Comparison of ENCODE assay signal across 8 cellular contexts in the genomic region with DNA sequence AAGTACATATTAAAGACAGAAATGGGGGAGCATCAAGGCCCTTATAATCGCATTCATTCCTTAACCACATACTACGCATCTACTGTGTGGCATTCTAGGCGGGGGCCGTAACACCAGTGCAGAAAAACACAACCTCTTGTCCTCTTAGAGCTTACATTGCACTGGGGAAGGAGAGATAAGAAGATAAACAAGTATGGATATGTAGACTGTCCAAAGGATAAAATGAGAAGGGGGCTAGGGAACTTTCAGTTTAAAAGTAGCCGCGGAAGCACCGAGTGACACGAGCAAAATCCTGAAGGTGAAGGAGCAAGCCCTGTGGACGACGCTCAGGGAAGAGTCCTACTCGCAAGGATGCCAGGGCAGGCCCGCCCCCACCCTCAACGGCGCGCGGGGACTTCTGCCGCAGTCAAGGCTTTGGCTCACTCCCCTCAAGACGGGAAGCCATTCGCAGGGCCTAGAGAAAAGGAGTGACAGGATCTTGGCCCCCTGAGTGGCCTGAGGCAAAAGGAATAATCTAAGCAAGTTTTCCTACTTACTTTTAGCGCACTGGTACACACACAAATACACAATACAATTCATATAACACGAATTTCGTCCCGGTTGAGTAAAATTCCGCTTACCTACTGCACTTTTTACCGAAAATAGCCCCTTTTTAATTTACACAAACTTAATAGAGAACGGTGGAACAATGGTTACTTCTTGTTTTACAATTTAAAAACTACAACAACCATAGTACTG. TPM values are rescaled to one million over a fixed set of nuclear protein-coding genes. Genes with fewer than 3 reads are reported as not detected.
DNase-seq lines count a peak whose midpoint lies in the region; ATAC-seq and TF ChIP-seq lines count a peak whose summit lies in the region.

No MANE protein-coding gene starts in this region.

- H3K27ac Mint-ChIP-seq in neural progenitor cell, result peak overlapping the region; percentile 58

- H3K9ac ChIP-seq in HCT116 (ENCODE audit: low read length), result peak overlapping the region; percentile 89
- peak overlapping the region; percentile 86 for H3K9ac ChIP-seq in neural progenitor cell

- POLR2A ChIA-PET in HCT116 (lab: Charles Lee), result no interaction called here

- intact Hi-C loops in HCT116 (cut with micrococcal nuclease) (loop anchor here (5.0 to 10.0 kb wide), 2 partner anchors 67 to 130 kb away; no protein-coding TSS in a partner anchor), thyroid gland (cut with DNase I) (no loop called here)

- TF ChIP-seq POLR2A in HCT116 (IDR thresholded peaks at IDR 0.05; ENCODE audit: borderline replicate concordance, extremely low read depth, insufficient read depth, insufficient read length), result no peak
- TF ChIP-seq POLR2A in thyroid gland (IDR thresholded peaks at IDR 0.05), result no peak

- RAD21 ChIA-PET in HCT116 (lab: Charles Lee; ENCODE audit: low non-redundant PET in 1 of 2, low total read pairs in 2 of 2, uncharacterized antibody in 2 of 2, unreplicated experiment in 2 of 2), result no interaction called here

- CTCF ChIA-PET in HCT116 (lab: Charles Lee), result interaction anchor here (2.1 kb wide), 3 partner anchors 8 to 135 kb away, joined by 5 to 7 read pairs (median 7); no protein-coding TSS in a partner anchor

- H3K27ac ChIP-seq in C4-2B, result peak overlapping the region; percentile 89
- peak overlapping the region; percentile 97 for H3K27ac ChIP-seq in HCT116 (ENCODE audit: low read depth, low read length)
- H3K27ac ChIP-seq in neural progenitor cell, result peak overlapping the region; percentile 90
- peak overlapping the region; percentile 98 for H3K27ac ChIP-seq in thyroid gland

- peaks cover 9% of the 10 kb centered on the region; the same call in 1 of the 2 replicates for H4K20me1 ChIP-seq in HCT116 (ENCODE audit: insufficient read depth)
- peaks cover 79% of the 10 kb centered on the region for H4K20me1 ChIP-seq in neural progenitor cell (ENCODE audit: low read depth)

- H3K27me3 Mint-ChIP-seq in neural progenitor cell (ENCODE audit: insufficient read depth, low read depth), result peaks cover 5% of the 10 kb centered on the region

- H2AFZ ChIP-seq in HCT116 (ENCODE audit: low read depth, low read length, poor library complexity, severe bottlenecking) (peak overlapping the region; percentile 19), neural progenitor cell (replicated peaks) (no peak overlapping the region)

- peaks cover 2% of the 10 kb centered on the region for H3K36me3 Mint-ChIP-seq in neural progenitor cell

- 1 to 3% methylated on average over 25 to 26 of the region's 26 CpGs for WGBS in thyroid gland, 2 donors

- H3K4me3 ChIP-seq in HCT116 (replicated peaks in 1 of 2; ENCODE audit: low read depth in 1 of 2, low read length in 2 of 2) (peak overlapping the region; percentile 80 to 91), foreskin fibroblast (ENCODE audit: low read depth in 1 of 2, low read length in 2 of 2) (peak overlapping the region; percentile 88 to 93), neural progenitor cell (peak overlapping the region; percentile 95), thyroid gland (replicated peaks in 1 of 3) (peak overlapping the region; percentile 94 to 98 (median 96))

- ATAC-seq in HCT116, result no peak

- no peak for TF ChIP-seq RAD21 in HCT116 (IDR thresholded peaks at IDR 0.05; ENCODE audit: low read depth)

- peaks cover 28% of the 10 kb centered on the region for H3F3A ChIP-seq in neural progenitor cell (ENCODE audit: low read depth)

- no peaks in the 10 kb centered on the region for H3K9me2 ChIP-seq in HCT116 (ENCODE audit: insufficient read depth)

- peaks cover 15 to 27% of the 10 kb centered on the region in 2 experiments; a peak in 3 of 4 replicates for H3K4me1 ChIP-seq in HCT116 (ENCODE audit: control insufficient read depth in 1 of 2, insufficient read depth in 2 of 2, low read length in 2 of 2)
- peaks cover 31% of the 10 kb centered on the region for H3K4me1 ChIP-seq in neural progenitor cell
- H3K4me1 ChIP-seq in thyroid gland, result peaks cover 24% of the 10 kb centered on the region in 2 donors

- no peaks in the 10 kb centered on the region for H3K36me3 ChIP-seq in HCT116 (ENCODE audit: control insufficient read depth in 1 of 2, insufficient read depth in 2 of 2, low read length in 2 of 2)
- no peaks in the 10 kb centered on the region for H3K36me3 ChIP-seq in neural progenitor cell
- H3K36me3 ChIP-seq in thyroid gland, result no peaks in the 10 kb centered on the region

- peaks cover 20% of the 10 kb centered on the region for H3K4me1 Mint-ChIP-seq in neural progenitor cell

- H3K9me3 ChIP-seq in HCT116 (ENCODE audit: control insufficient read depth in 1 of 2, insufficient read depth in 1 of 2, low read depth in 1 of 2, low read length in 2 of 2), result no peaks in the 10 kb centered on the region
- H3K9me3 ChIP-seq in neural progenitor cell (ENCODE audit: low read depth), result no peaks in the 10 kb centered on the region
- H3K9me3 ChIP-seq in thyroid gland, result no peaks in the 10 kb centered on the region

- TF ChIP-seq CTCF in C4-2B (conservative IDR thresholded peaks at IDR 0.05), result no peak
- TF ChIP-seq CTCF in HCT116 (IDR thresholded peaks at IDR 0.05 in 2 of 3, conservative IDR thresholded peaks at IDR 0.05 in 1 of 3; ENCODE audit: borderline replicate concordance in 1 of 3, insufficient read depth in 1 of 3, low read depth in 2 of 3, low read length in 2 of 3), result no peak
- no peak for TF ChIP-seq CTCF in foreskin fibroblast (IDR thresholded peaks at IDR 0.05; ENCODE audit: low read depth, low read length)
- no peak for TF ChIP-seq CTCF in neural progenitor cell (IDR thresholded peaks at IDR 0.05)
- no peak for TF ChIP-seq CTCF in thyroid gland (IDR thresholded peaks at IDR 0.05)

- H3K9me3 Mint-ChIP-seq in neural progenitor cell, result no peaks in the 10 kb centered on the region

- BruUV-seq in HCT116 (replicated peaks; lab: Mats Ljungman, UMichigan), result no TSS peak

- H3K4me3 Mint-ChIP-seq in neural progenitor cell, result peak overlapping the region; percentile 92

- H3K4me2 ChIP-seq in HCT116 (ENCODE audit: low read length), result peak overlapping the region; percentile 87
- peak overlapping the region; percentile 85 for H3K4me2 ChIP-seq in neural progenitor cell

- H3K27me3 ChIP-seq in HCT116 (ENCODE audit: insufficient read depth, low read length) (no peaks in the 10 kb centered on the region), neural progenitor cell (no peaks in the 10 kb centered on the region), thyroid gland (no peaks in the 10 kb centered on the region)

- peaks cover 80% of the 10 kb centered on the region for H3K79me2 ChIP-seq in HCT116 (ENCODE audit: insufficient read depth, low read length)
- peaks cover 100% of the 10 kb centered on the region for H3K79me2 ChIP-seq in neural progenitor cell (ENCODE audit: low read depth)

- DNase-seq in HCT116 (ENCODE audit: low read depth, low spot score), result no peak
- DNase-seq in OCI-M1 (lab: John Stamatoyannopoulos, UW), result peak; percentile 87
- peak; percentile 83 for DNase-seq in activated effector memory CD4-positive, alpha-beta T cell treated with anti-CD3 and anti-CD28 coated beads, Interleukin-2, amount 50 U/mL, for 16 hours
- DNase-seq in foreskin fibroblast, result peak; percentile 29 to 71
- peak; percentile 72 for DNase-seq in neural progenitor cell (ENCODE audit: low spot score)
- peak; percentile 75 to 76 for DNase-seq in thyroid gland
- DNase-seq in COR-L47 (lab: John Stamatoyannopoulos, UW), result no peak

TF ChIP-seq in HCT116, 20 proteins besides CTCF, POLR2A, EP300 and RAD21:
- TF ChIP-seq SP1 (IDR thresholded peaks at IDR 0.05; ENCODE audit: low read depth) (no peak), TCF7L2 (IDR thresholded peaks at IDR 0.05; ENCODE audit: borderline replicate concordance, extremely low read depth, insufficient read depth, insufficient read length) (no peak), ZFX (IDR thresholded peaks at IDR 0.05) (no peak), POLR2AphosphoS5 (IDR thresholded peaks at IDR 0.05; ENCODE audit: low read depth, low read length) (no peak), ZNF274 (IDR thresholded peaks at IDR 0.05; ENCODE audit: low read depth, low read length) (no peak), ATF3 (IDR thresholded peaks at IDR 0.05) (no peak), EGR1 (IDR thresholded peaks at IDR 0.05; ENCODE audit: low read depth) (no peak), CBX3 (IDR thresholded peaks at IDR 0.05; ENCODE audit: low read depth) (no peak), EZH2 (IDR thresholded peaks at IDR 0.05) (no peak), ELF1 (IDR thresholded peaks at IDR 0.05; ENCODE audit: borderline replicate concordance, low read depth) (no peak), JUND (IDR thresholded peaks at IDR 0.05) (no peak)
- TF ChIP-seq, protein P1, sequence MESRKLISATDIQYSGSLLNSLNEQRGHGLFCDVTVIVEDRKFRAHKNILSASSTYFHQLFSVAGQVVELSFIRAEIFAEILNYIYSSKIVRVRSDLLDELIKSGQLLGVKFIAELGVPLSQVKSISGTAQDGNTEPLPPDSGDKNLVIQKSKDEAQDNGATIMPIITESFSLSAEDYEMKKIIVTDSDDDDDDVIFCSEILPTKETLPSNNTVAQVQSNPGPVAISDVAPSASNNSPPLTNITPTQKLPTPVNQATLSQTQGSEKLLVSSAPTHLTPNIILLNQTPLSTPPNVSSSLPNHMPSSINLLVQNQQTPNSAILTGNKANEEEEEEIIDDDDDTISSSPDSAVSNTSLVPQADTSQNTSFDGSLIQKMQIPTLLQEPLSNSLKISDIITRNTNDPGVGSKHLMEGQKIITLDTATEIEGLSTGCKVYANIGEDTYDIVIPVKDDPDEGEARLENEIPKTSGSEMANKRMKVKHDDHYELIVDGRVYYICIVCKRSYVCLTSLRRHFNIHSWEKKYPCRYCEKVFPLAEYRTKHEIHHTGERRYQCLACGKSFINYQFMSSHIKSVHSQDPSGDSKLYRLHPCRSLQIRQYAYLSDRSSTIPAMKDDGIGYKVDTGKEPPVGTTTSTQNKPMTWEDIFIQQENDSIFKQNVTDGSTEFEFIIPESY (IDR thresholded peaks at IDR 0.05; ENCODE audit: extremely low read depth, insufficient replicate concordance, low read length), result no peak

RNA-seq across cellular contexts. Expression of gene NIPBL, which starts 1.3 kb away (rescaled TPM):
- total RNA-seq in HCT116 (2021; ENCODE audit: unreplicated experiment) (45.1 TPM), neural progenitor cell (ENCODE audit: low replicate concordance) (41.4 and 67.9 TPM in 2 replicates), thyroid gland (100 to 1,000 TPM in 1 of 4 donors, 10 to 100 TPM in 3; 62.1 to 145 (median 87.8) TPM)
- polyA plus RNA-seq in HCT116 (2012), result 14.4 and 16.5 TPM in 2 replicates

Comparison
In these comparisons a context has a peak if more than half of its experiments do, and no peak if none do; other contexts are left out.
1. DNase-seq: peak in OCI-M1 (single experiment), activated effector memory CD4-positive, alpha-beta T cell treated with anti-CD3 and anti-CD28 coated beads, Interleukin-2, amount 50 U/mL, for 16 hours (single experiment), foreskin fibroblast (2 of 2), neural progenitor cell (single experiment) and thyroid gland (2 of 2); none in HCT116 (single experiment) and COR-L47 (single experiment).
2. Peak in every context shown above with its lines, with median percentiles within 50 percentile points of each other: H3K27ac ChIP-seq and H3K4me3 ChIP-seq.